In genomic region chr7:25731035-25731880, GRCh38 we compare ENCODE assay signal across 21 cellular contexts.
A peak's percentile ranks its signal among the peaks of the same experiment; 100 is the strongest.
DNase-seq lines count a peak whose midpoint lies in the region; ATAC-seq and TF ChIP-seq lines count a peak whose summit lies in the region.
"Had no signal": no experiment of that assay in that cellular context is flagged by ENCODE, and none has a peak within 500 bp of the region (broad histone marks: within the 10 kb centered on the region; RNA-seq: fewer than 3 reads in every experiment).

No MANE protein-coding gene starts in this region.

- H3K36me3 Mint-ChIP-seq in MCF 10A (ENCODE audit: insufficient read depth, unreplicated experiment): no peaks in the 10 kb centered on the region

- H3K4me3 Mint-ChIP-seq in MCF 10A (ENCODE audit: unreplicated experiment): no peak overlapping the region
- H3K4me3 Mint-ChIP-seq: activated naive CD4-positive, alpha-beta T cell treated with anti-CD3 and anti-CD28 coated beads for 36 hours had no signal

- TF ChIP-seq CTCF in breast epithelium (IDR thresholded peaks at IDR 0.05) (no peak), MCF 10A (IDR thresholded peaks at IDR 0.05; ENCODE audit: unreplicated experiment) (no peak), coronary artery (IDR thresholded peaks at IDR 0.05) (no peak), thoracic aorta (IDR thresholded peaks at IDR 0.05) (no peak)

- H3K27ac ChIP-seq in breast epithelium (peak overlapping the region; percentile 26 to 61), coronary artery (peak overlapping the region; percentile 54 to 71), muscle layer of duodenum (ENCODE audit: low read length) (peak overlapping the region; percentile 6), thoracic aorta (peak overlapping the region; percentile 67 to 76)
- H3K27ac ChIP-seq: 22Rv1 had no signal

- H3K4me3 ChIP-seq in breast epithelium (no peak overlapping the region), coronary artery (no peak overlapping the region), muscle layer of duodenum (ENCODE audit: low read depth in 1 of 2, low read length in 2 of 2) (no peak overlapping the region), thoracic aorta (peak overlapping the region; percentile 6)
- H3K4me3 ChIP-seq: lung, ovary had no signal

- peaks cover 0 to 6% of the 10 kb centered on the region in 2 donors for H3K4me1 ChIP-seq in breast epithelium
- H3K4me1 ChIP-seq in muscle layer of duodenum (ENCODE audit: control insufficient read depth in 1 of 2, insufficient read depth in 2 of 2, low read length in 2 of 2): peaks cover 0 to 10% of the 10 kb centered on the region in 2 donors
- peaks cover 13 to 27% of the 10 kb centered on the region in 2 donors for H3K4me1 ChIP-seq in thoracic aorta (ENCODE audit: control insufficient read depth in 1 of 2, low read depth in 2 of 2)

- no peak for ATAC-seq in thoracic aorta (ENCODE audit: insufficient number of reproducible peaks, low FRiP score, low read depth)

- no peaks in the 10 kb centered on the region for H3K36me3 ChIP-seq in breast epithelium
- no peaks in the 10 kb centered on the region for H3K36me3 ChIP-seq in muscle layer of duodenum (ENCODE audit: control insufficient read depth in 1 of 2, insufficient read depth in 2 of 2, low read length in 2 of 2)
- no peaks in the 10 kb centered on the region for H3K36me3 ChIP-seq in thoracic aorta
- H3K36me3 ChIP-seq: ovary had no signal

- CTCF ChIA-PET in MCF 10A (lab: Yijun Ruan, JAX): interaction anchor here (0.6 kb wide), 1 partner anchor 337 kb away, joined by 3 read pairs; no protein-coding TSS in a partner anchor

- no peaks in the 10 kb centered on the region for H3K9me3 ChIP-seq in breast epithelium
- no peaks in the 10 kb centered on the region for H3K9me3 ChIP-seq in muscle layer of duodenum (ENCODE audit: control insufficient read depth in 1 of 2, low read length in 2 of 2)
- H3K9me3 ChIP-seq in thoracic aorta: no peaks in the 10 kb centered on the region
- H3K9me3 ChIP-seq: ovary had no signal

- no peak for TF ChIP-seq POLR2A in breast epithelium (IDR thresholded peaks at IDR 0.05)

- no peak overlapping the region for H3K27ac Mint-ChIP-seq in MCF 10A (ENCODE audit: low read depth, unreplicated experiment)
- H3K27ac Mint-ChIP-seq: activated naive CD4-positive, alpha-beta T cell treated with anti-CD3 and anti-CD28 coated beads for 36 hours had no signal

- H3K4me1 Mint-ChIP-seq in MCF 10A (ENCODE audit: insufficient read depth, unreplicated experiment): no peaks in the 10 kb centered on the region

- DNase-seq in breast epithelium (ENCODE audit: low spot score in 2 of 2) (no peak), MCF 10A (ENCODE audit: unreplicated experiment) (no peak), coronary artery (ENCODE audit: low spot score) (no peak), thoracic aorta (ENCODE audit: low spot score) (no peak), superior temporal gyrus (ENCODE audit: extremely low spot score) (no peak), DMS153 treated with DMSO at 0.1 percent for 48 hours (lab: John Stamatoyannopoulos, UW; ENCODE audit: unreplicated experiment) (no peak), NCI-H748 treated with DMSO at 0.1 percent for 48 hours (lab: John Stamatoyannopoulos, UW) (no peak)
- DNase-seq: activated naive CD4-positive, alpha-beta T cell treated with anti-CD3 and anti-CD28 coated beads for 36 hours; activated T-cell treated with anti-CD3 and anti-CD28 coated beads, Interleukin-2, amount 50 U/mL, for 48 hours; AML-193; anterior cingulate cortex; cerebellar nuclear complex; effector CD4-positive, alpha-beta T cell; NCI-H1417 treated with DMSO at 0.1 percent for 48 hours; NCI-H510A treated with DMSO at 0.1 percent for 48 hours; ovary; small intestine; stimulated activated naive CD4-positive, alpha-beta T cell treated with Interleukin-2 at 50 U/mL for 16 hours had no signal

- intact Hi-C loops in breast epithelium (cut with DNase I; ENCODE audit: low total_unique reads) (no loop called here), MCF 10A (cut with micrococcal nuclease) (no loop called here)

- BruUV-seq in MCF 10A (replicated peaks; lab: Mats Ljungman, UMichigan): no TSS peak

- POLR2A ChIA-PET in MCF 10A (lab: Yijun Ruan, JAX): no interaction called here

- H3K27me3 ChIP-seq in breast epithelium (no peaks in the 10 kb centered on the region), muscle layer of duodenum (ENCODE audit: low read depth, low read length) (no peaks in the 10 kb centered on the region), thoracic aorta (replicated peaks; ENCODE audit: insufficient read depth) (no peaks in the 10 kb centered on the region)
- H3K27me3 ChIP-seq: ovary had no signal

- H3K27me3 Mint-ChIP-seq in MCF 10A (ENCODE audit: insufficient read depth, unreplicated experiment): peaks cover 15% of the 10 kb centered on the region

- H3K9me3 Mint-ChIP-seq in MCF 10A (ENCODE audit: unreplicated experiment): no peaks in the 10 kb centered on the region
- H3K9me3 Mint-ChIP-seq: activated naive CD4-positive, alpha-beta T cell treated with anti-CD3 and anti-CD28 coated beads for 36 hours had no signal

Comparison
In these comparisons a context has a peak if more than half of its experiments do, and no peak if none do; other contexts are left out.
1. H3K27ac ChIP-seq: peak in every context shown above with its lines; median percentile 72 in thoracic aorta; 62 in coronary artery; 44 in breast epithelium; 6 in muscle layer of duodenum.